In the genomic region with DNA sequence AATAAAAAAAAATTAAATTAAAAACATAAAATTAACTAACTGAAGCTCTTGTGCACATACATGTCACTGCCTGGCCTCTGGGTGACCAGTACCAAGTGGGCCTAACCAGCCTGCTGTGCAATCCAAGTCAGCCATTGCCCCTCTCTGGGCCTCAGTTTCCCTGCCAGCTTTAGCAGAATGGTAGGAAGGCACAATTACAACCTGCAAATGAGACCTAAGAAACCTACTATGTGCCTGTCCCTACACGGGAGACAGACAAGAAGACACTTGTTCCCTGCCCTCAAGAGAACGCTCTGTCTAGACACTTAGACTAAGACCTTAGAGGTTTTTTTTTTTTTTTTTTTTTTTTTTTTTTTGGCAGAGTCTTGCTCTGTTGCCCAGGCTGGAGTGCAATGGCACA, we compare ENCODE assay signal across 22 cellular contexts. TPM values are rescaled to one million over a fixed set of nuclear protein-coding genes. Genes with fewer than 3 reads are reported as not detected.
DNase-seq lines count a peak whose midpoint lies in the region; ATAC-seq, FAIRE-seq and TF ChIP-seq lines count a peak whose summit lies in the region.
"Had no signal": no experiment of that assay in that cellular context is flagged by ENCODE, and none has a peak within 500 bp of the region (broad histone marks: within the 10 kb centered on the region; RNA-seq: fewer than 3 reads in every experiment).

No MANE protein-coding gene starts in this region.

- H3K9ac ChIP-seq in HepG2 (ENCODE audit: insufficient read depth, low read depth, low read length) (no peak overlapping the region), PC-3 (ENCODE audit: low read length) (no peak overlapping the region)

- H2AFZ ChIP-seq in HepG2 (ENCODE audit: low read length) = no peak overlapping the region
- no peak overlapping the region for H2AFZ ChIP-seq in PC-3 (ENCODE audit: low read length)

- H3K9me2 ChIP-seq in PC-3 (replicated peaks; ENCODE audit: low read length) = no peaks in the 10 kb centered on the region

- TF ChIP-seq CTCF in HepG2 (CRISPR knock-in tag; IDR thresholded peaks at IDR 0.05) = no peak
- no peak for TF ChIP-seq CTCF in right lobe of liver (IDR thresholded peaks at IDR 0.05)
- no peak for TF ChIP-seq CTCF in WTC11 (IDR thresholded peaks at IDR 0.05)
- no peak for TF ChIP-seq CTCF in PC-3 (conservative IDR thresholded peaks at IDR 0.05; ENCODE audit: low read depth, low read length)

- H4K20me1 ChIP-seq in HepG2 (ENCODE audit: insufficient read depth, low read length) = no peaks in the 10 kb centered on the region
- no peaks in the 10 kb centered on the region for H4K20me1 ChIP-seq in PC-3 (ENCODE audit: low read length)

- TF ChIP-seq EP300 in HepG2 (IDR thresholded peaks at IDR 0.05; ENCODE audit: low read depth in 2 of 2, low read length in 2 of 2) = no peak
- TF ChIP-seq EP300 in HepG2 (CRISPR knock-in tag; IDR thresholded peaks at IDR 0.05; ENCODE audit: borderline replicate concordance) = no peak

- peaks cover 27% of the 10 kb centered on the region for H3K36me3 Mint-ChIP-seq in WTC11

- DNase-seq in HepG2 (ENCODE audit: low spot score) (no peak), right lobe of liver (no peak), WTC11 (ENCODE audit: low spot score) (no peak), PC-3 (no peak)
- DNase-seq in stimulated activated naive CD8-positive, alpha-beta T cell treated with anti-CD3 and anti-CD28 coated beads, Interleukin-15, amount 100 ng/mL, for 72 hours = no peak
- DNase-seq: amygdala; cerebellar nuclear complex; effector CD4-positive, alpha-beta T cell; KBM-7; left cardiac atrium; mesendoderm; NCI-H2029 treated with DMSO at 0.1 percent for 48 hours; psoas muscle; small intestine; stimulated activated CD4-positive, alpha-beta T cell treated with anti-CD3 and anti-CD28 coated beads, Interleukin-4, amount 100 ng/mL, for 1 hour had no signal

- H3K4me1 ChIP-seq in HepG2 (ENCODE audit: insufficient read depth, low read length) (peaks cover 46% of the 10 kb centered on the region), right lobe of liver (peaks cover 0 to 24% (median 9%) of the 10 kb centered on the region in 4 donors), PC-3 (ENCODE audit: insufficient read depth, low read length) (peaks cover 12% of the 10 kb centered on the region)

- CTCF ChIA-PET in HepG2 (lab: Yijun Ruan, JAX; ENCODE audit: low intra/inter-chr PET ratio, low total read pairs) = no interaction called here
- CTCF ChIA-PET in WTC11 (lab: Charles Lee) = interaction anchor here (0.7 to 3.8 kb wide), 3 partner anchors 14 to 28 kb away, joined by 6 to 36 read pairs (median 32); partner anchors contain the start of gene POLR2C
- CTCF ChIA-PET in PC-3 (lab: Charles Lee) = no interaction called here

- intact Hi-C loops in HepG2 (cut with micrococcal nuclease; ENCODE audit: unreplicated experiment) = no loop called here
- intact Hi-C loops in right lobe of liver (cut with DNase I) = no loop called here
- intact Hi-C loops in PC-3 (cut with micrococcal nuclease) = no loop called here

- H3K27me3 Mint-ChIP-seq in WTC11 (ENCODE audit: low read depth) = no peaks in the 10 kb centered on the region
- H3K27me3 Mint-ChIP-seq in stimulated activated naive CD8-positive, alpha-beta T cell treated with anti-CD3 and anti-CD28 coated beads, Interleukin-15, amount 100 ng/mL, for 72 hours = no peaks in the 10 kb centered on the region
- H3K27me3 Mint-ChIP-seq: activated T-helper 17 cell treated with anti-CD3 and anti-CD28 coated beads, Interleukin-2, amount 50 U/mL, for 72 hours had no signal

- H3F3A ChIP-seq in PC-3 (ENCODE audit: low read length, unreplicated experiment) = no peaks in the 10 kb centered on the region

- peak overlapping the region; percentile 33; the same call in 1 of the 2 replicates for H3K4me3 Mint-ChIP-seq in WTC11
- peak overlapping the region; percentile 32 to 95 for H3K4me3 Mint-ChIP-seq in stimulated activated naive CD8-positive, alpha-beta T cell treated with anti-CD3 and anti-CD28 coated beads, Interleukin-15, amount 100 ng/mL, for 72 hours

- H3K4me3 ChIP-seq in HepG2 (replicated peaks in 1 of 3; ENCODE audit: insufficient read depth in 1 of 3, low read depth in 2 of 3, low read length in 3 of 3) = no peak overlapping the region
- no peak overlapping the region for H3K4me3 ChIP-seq in right lobe of liver
- no peak overlapping the region for H3K4me3 ChIP-seq in PC-3 (ENCODE audit: low read length)

- no peak overlapping the region for H3K27ac Mint-ChIP-seq in WTC11
- no peak overlapping the region for H3K27ac Mint-ChIP-seq in stimulated activated naive CD8-positive, alpha-beta T cell treated with anti-CD3 and anti-CD28 coated beads, Interleukin-15, amount 100 ng/mL, for 72 hours

- peaks cover 0 to 3% of the 10 kb centered on the region in 2 experiments; a peak in 3 of 5 replicates for H3K36me3 ChIP-seq in HepG2 (replicated peaks in 1 of 2; ENCODE audit: control insufficient read depth in 1 of 2, insufficient read depth in 2 of 2, low read length in 2 of 2)
- H3K36me3 ChIP-seq in right lobe of liver = peaks cover 0 to 1% (median 0%) of the 10 kb centered on the region in 4 donors
- peaks cover 12% of the 10 kb centered on the region for H3K36me3 ChIP-seq in PC-3 (ENCODE audit: low read depth, low read length)

- no peak for FAIRE-seq in HepG2 (lab: Jason Lieb, UNC)
- FAIRE-seq: GM19239, small intestine had no signal

- H3K27ac ChIP-seq in HepG2 (ENCODE audit: extremely low read length, insufficient read depth, low read length) = no peak overlapping the region
- no peak overlapping the region for H3K27ac ChIP-seq in right lobe of liver
- no peak overlapping the region for H3K27ac ChIP-seq in PC-3 (ENCODE audit: low read length)

- no peaks in the 10 kb centered on the region for H3K9me3 ChIP-seq in HepG2 (ENCODE audit: low read length)
- no peaks in the 10 kb centered on the region for H3K9me3 ChIP-seq in right lobe of liver
- no peaks in the 10 kb centered on the region for H3K9me3 ChIP-seq in PC-3 (ENCODE audit: low read length)
- H3K9me3 ChIP-seq: esophagus muscularis mucosa, psoas muscle had no signal

- POLR2A ChIA-PET in HepG2 (lab: Yijun Ruan, JAX) (interaction anchor here (0.7 to 3.8 kb wide), 4 partner anchors 13 to 26 kb away, joined by 3 to 46 read pairs (median 25); partner anchors contain the start of gene POLR2C), WTC11 (lab: Charles Lee) (interaction anchor here (0.7 kb wide), 1 partner anchor 19 kb away, joined by 3 read pairs; no protein-coding TSS in a partner anchor), PC-3 (lab: Charles Lee; ENCODE audit: unreplicated experiment) (no interaction called here)

- peaks cover 13% of the 10 kb centered on the region for H3K4me1 Mint-ChIP-seq in WTC11
- peaks cover 45% of the 10 kb centered on the region for H3K4me1 Mint-ChIP-seq in stimulated activated naive CD8-positive, alpha-beta T cell treated with anti-CD3 and anti-CD28 coated beads, Interleukin-15, amount 100 ng/mL, for 72 hours

- BruUV-seq in HepG2 (replicated peaks; lab: Mats Ljungman, UMichigan) (no TSS peak), PC-3 (replicated peaks; lab: Mats Ljungman, UMichigan) (no TSS peak)

- H3K9me3 Mint-ChIP-seq in WTC11 = peaks cover 14% of the 10 kb centered on the region
- peaks cover 0 to 6% of the 10 kb centered on the region in 2 donors for H3K9me3 Mint-ChIP-seq in stimulated activated naive CD8-positive, alpha-beta T cell treated with anti-CD3 and anti-CD28 coated beads, Interleukin-15, amount 100 ng/mL, for 72 hours
- H3K9me3 Mint-ChIP-seq: activated T-helper 17 cell treated with anti-CD3 and anti-CD28 coated beads, Interleukin-2, amount 50 U/mL, for 72 hours had no signal

- H3K79me2 ChIP-seq in HepG2 (ENCODE audit: insufficient read depth, low read length) = peaks cover 24% of the 10 kb centered on the region
- H3K79me2 ChIP-seq in PC-3 (ENCODE audit: low read length) = peaks cover 83% of the 10 kb centered on the region

- TF ChIP-seq RAD21 in HepG2 (CRISPR knock-in tag; IDR thresholded peaks at IDR 0.05) = no peak

- in situ Hi-C loops in HepG2 (cut with HindIII; ENCODE audit: extremely low pct_ligation_motif_present, low pct_unique_long_range_greater_than_20kb) = no loop called here

- 98% methylated on average over 2 of the region's 2 CpGs for WGBS in HepG2 (ENCODE audit: low lambda C conversion rate)
- 100% methylated on average over 2 of the region's 2 CpGs for WGBS in right lobe of liver (ENCODE audit: insufficient coverage, low coverage, low lambda C conversion rate, missing lambda C conversion rate)

- H3K27me3 ChIP-seq in HepG2 (ENCODE audit: control insufficient read depth in 1 of 2, insufficient read depth in 2 of 2, low read length in 2 of 2) (no peaks in the 10 kb centered on the region; a peak in 1 of 5 replicates), right lobe of liver (no peaks in the 10 kb centered on the region), PC-3 (ENCODE audit: low read length) (no peaks in the 10 kb centered on the region)
- H3K27me3 ChIP-seq: esophagus muscularis mucosa had no signal

- no peak for ATAC-seq in HepG2
- no peak for ATAC-seq in right lobe of liver
- no peak for ATAC-seq in WTC11
- ATAC-seq in stimulated activated naive CD8-positive, alpha-beta T cell treated with anti-CD3 and anti-CD28 coated beads, Interleukin-15, amount 100 ng/mL, for 72 hours = no peak
- no peak for ATAC-seq in GM18907 (IDR thresholded peaks at IDR 0.05; ENCODE audit: unreplicated experiment)
- no peak for ATAC-seq in PC-3
- ATAC-seq: activated T-helper 17 cell treated with anti-CD3 and anti-CD28 coated beads, Interleukin-2, amount 50 U/mL, for 72 hours; HCT116; left cardiac atrium; psoas muscle had no signal

- H3K4me2 ChIP-seq in HepG2 (ENCODE audit: low read depth, low read length) (0 out of 2 replicates have a peak overlapping the region, but pooled peaks have one; percentile 3), PC-3 (ENCODE audit: low read length) (no peak overlapping the region)

- TF ChIP-seq POLR2A in HepG2 (IDR thresholded peaks at IDR 0.05; ENCODE audit: insufficient read depth in 1 of 2, low read depth in 2 of 2, low read length in 2 of 2) (no peak), right lobe of liver (IDR thresholded peaks at IDR 0.05) (no peak)

RNA-seq across cellular contexts. Expression of gene CIAPIN1, which starts 1.7 kb away (rescaled TPM):
- total RNA-seq in HepG2 (2016; rRNA removed; fragmentation: Illumina TruSeq; extraction: Trizol) (89.7 and 113 TPM in 2 replicates), right lobe of liver (10 to 100 TPM; 23.3 to 27.4 (median 23.9) TPM), WTC11 (2021) (85.9 to 94.7 TPM (median 87.9 TPM) in 3 replicates), PC-3 (2014; rRNA removed) (35.6 and 48.6 TPM in 2 replicates)
- total RNA-seq in HepG2 (2016; cell fraction: cytosol; rRNA removed; fragmentation: Illumina TruSeq; extraction: Trizol; ENCODE audit: low read depth) = 19.4 and 23.1 TPM in 2 replicates
- 88.9 and 116 TPM in 2 replicates for total RNA-seq in HepG2 (2016; cell fraction: insoluble cytoplasmic fraction; rRNA removed; fragmentation: Illumina TruSeq; extraction: Trizol)
- total RNA-seq in HepG2 (2016; cell fraction: membrane; rRNA removed; fragmentation: Illumina TruSeq; extraction: Trizol) = 31.7 and 33.1 TPM in 2 replicates
- total RNA-seq in HepG2 (2016; cell fraction: nucleus; rRNA removed; fragmentation: Illumina TruSeq; extraction: Trizol) = 39.3 and 39.9 TPM in 2 replicates
- polyA plus RNA-seq in HepG2 (2011; rRNA removed) = 62.4 and 69.3 TPM in 2 replicates
- polyA plus RNA-seq in HepG2 (2011; cell fraction: cytosol; rRNA removed) = 56.5 and 68.4 TPM in 2 replicates
- 23.6 and 32.7 TPM in 2 replicates for polyA plus RNA-seq in HepG2 (2011; cell fraction: nucleus; rRNA removed)
- polyA plus RNA-seq in HepG2 (2012) = 47.4 and 50.8 TPM in 2 replicates
- polyA plus RNA-seq in HepG2 (2016; cell fraction: cytosol; fragmentation: Illumina TruSeq; extraction: Trizol; ENCODE audit: low read depth) = 10.3 and 11.8 TPM in 2 replicates
- polyA plus RNA-seq in HepG2 (2016; cell fraction: insoluble cytoplasmic fraction; fragmentation: Illumina TruSeq; extraction: Trizol; ENCODE audit: low read depth) = 109 and 116 TPM in 2 replicates
- 17.0 and 17.1 TPM in 2 replicates for polyA plus RNA-seq in HepG2 (2016; cell fraction: membrane; fragmentation: Illumina TruSeq; extraction: Trizol; ENCODE audit: low read depth)
- polyA plus RNA-seq in HepG2 (2016; cell fraction: nucleus; fragmentation: Illumina TruSeq; extraction: Trizol; ENCODE audit: insufficient read depth, low read depth) = 67.4 and 77.6 TPM in 2 replicates
- polyA minus RNA-seq in HepG2 (2011; rRNA and poly(A)+ RNA removed; ENCODE audit: low replicate concordance) = 47.0 and 64.1 TPM in 2 replicates
- polyA minus RNA-seq in HepG2 (2011; cell fraction: cytosol; rRNA and poly(A)+ RNA removed) = 25.8 and 25.9 TPM in 2 replicates
- polyA minus RNA-seq in HepG2 (2011; cell fraction: nucleus; rRNA and poly(A)+ RNA removed) = 23.2 and 35.6 TPM in 2 replicates

RNA-seq across cellular contexts. Expression of gene COQ9, which starts 1.8 kb away (rescaled TPM):
- 57.5 and 62.0 TPM in 2 replicates for total RNA-seq in HepG2 (2016; rRNA removed; fragmentation: Illumina TruSeq; extraction: Trizol)
- total RNA-seq in HepG2 (2016; cell fraction: cytosol; rRNA removed; fragmentation: Illumina TruSeq; extraction: Trizol; ENCODE audit: low read depth) = 12.2 and 13.5 TPM in 2 replicates
- 57.7 and 61.8 TPM in 2 replicates for total RNA-seq in HepG2 (2016; cell fraction: insoluble cytoplasmic fraction; rRNA removed; fragmentation: Illumina TruSeq; extraction: Trizol)
- 29.6 and 29.7 TPM in 2 replicates for total RNA-seq in HepG2 (2016; cell fraction: membrane; rRNA removed; fragmentation: Illumina TruSeq; extraction: Trizol)
- 48.3 and 49.8 TPM in 2 replicates for total RNA-seq in HepG2 (2016; cell fraction: nucleus; rRNA removed; fragmentation: Illumina TruSeq; extraction: Trizol)
- 104 and 108 TPM in 2 replicates for polyA plus RNA-seq in HepG2 (2011; rRNA removed)
- 77.6 and 88.3 TPM in 2 replicates for polyA plus RNA-seq in HepG2 (2011; cell fraction: cytosol; rRNA removed)
- polyA plus RNA-seq in HepG2 (2011; cell fraction: nucleus; rRNA removed) = 174 and 196 TPM in 2 replicates
- polyA plus RNA-seq in HepG2 (2012) = 35.1 and 40.7 TPM in 2 replicates
- 7.1 and 7.4 TPM in 2 replicates for polyA plus RNA-seq in HepG2 (2016; cell fraction: cytosol; fragmentation: Illumina TruSeq; extraction: Trizol; ENCODE audit: low read depth)
- polyA plus RNA-seq in HepG2 (2016; cell fraction: insoluble cytoplasmic fraction; fragmentation: Illumina TruSeq; extraction: Trizol; ENCODE audit: low read depth) = 56.0 and 60.7 TPM in 2 replicates
- 17.9 and 18.7 TPM in 2 replicates for polyA plus RNA-seq in HepG2 (2016; cell fraction: membrane; fragmentation: Illumina TruSeq; extraction: Trizol; ENCODE audit: low read depth)
- polyA plus RNA-seq in HepG2 (2016; cell fraction: nucleus; fragmentation: Illumina TruSeq; extraction: Trizol; ENCODE audit: insufficient read depth, low read depth) = 89.6 and 91.0 TPM in 2 replicates
- polyA minus RNA-seq in HepG2 (2011; rRNA and poly(A)+ RNA removed; ENCODE audit: low replicate concordance) = 78.3 and 147 TPM in 2 replicates
- 25.2 and 27.3 TPM in 2 replicates for polyA minus RNA-seq in HepG2 (2011; cell fraction: cytosol; rRNA and poly(A)+ RNA removed)
- 48.0 and 60.5 TPM in 2 replicates for polyA minus RNA-seq in HepG2 (2011; cell fraction: nucleus; rRNA and poly(A)+ RNA removed)
- total RNA-seq in right lobe of liver = 10 to 100 TPM; 43.2 to 81.4 (median 55.3) TPM
- 39.2 to 40.2 TPM (median 39.8 TPM) in 3 replicates for total RNA-seq in WTC11 (2021)
- total RNA-seq in PC-3 (2014; rRNA removed) = 67.0 and 67.4 TPM in 2 replicates

RNA-seq across cellular contexts. Expression of gene POLR2C, which starts 17.0 kb away (rescaled TPM):
- total RNA-seq in HepG2 (2016; rRNA removed; fragmentation: Illumina TruSeq; extraction: Trizol) (104 and 146 TPM in 2 replicates), right lobe of liver (10 to 100 TPM; 27.7 to 70.2 (median 35.4) TPM), WTC11 (2021) (67.9 to 75.4 TPM (median 67.9 TPM) in 3 replicates), PC-3 (2014; rRNA removed) (83.2 and 114 TPM in 2 replicates)
- total RNA-seq in HepG2 (2016; cell fraction: cytosol; rRNA removed; fragmentation: Illumina TruSeq; extraction: Trizol; ENCODE audit: low read depth) = 18.6 and 24.2 TPM in 2 replicates
- total RNA-seq in HepG2 (2016; cell fraction: insoluble cytoplasmic fraction; rRNA removed; fragmentation: Illumina TruSeq; extraction: Trizol) = 103 and 154 TPM in 2 replicates
- 49.1 and 55.4 TPM in 2 replicates for total RNA-seq in HepG2 (2016; cell fraction: membrane; rRNA removed; fragmentation: Illumina TruSeq; extraction: Trizol)
- total RNA-seq in HepG2 (2016; cell fraction: nucleus; rRNA removed; fragmentation: Illumina TruSeq; extraction: Trizol) = 54.3 and 64.6 TPM in 2 replicates
- polyA plus RNA-seq in HepG2 (2011; rRNA removed) = 199 and 216 TPM in 2 replicates
- 226 and 249 TPM in 2 replicates for polyA plus RNA-seq in HepG2 (2011; cell fraction: cytosol; rRNA removed)
- polyA plus RNA-seq in HepG2 (2011; cell fraction: nucleus; rRNA removed) = 143 and 144 TPM in 2 replicates
- 72.5 and 84.4 TPM in 2 replicates for polyA plus RNA-seq in HepG2 (2012)
- 18.7 and 20.9 TPM in 2 replicates for polyA plus RNA-seq in HepG2 (2016; cell fraction: cytosol; fragmentation: Illumina TruSeq; extraction: Trizol; ENCODE audit: low read depth)
- polyA plus RNA-seq in HepG2 (2016; cell fraction: insoluble cytoplasmic fraction; fragmentation: Illumina TruSeq; extraction: Trizol; ENCODE audit: low read depth) = 169 and 175 TPM in 2 replicates
- 41.6 and 42.2 TPM in 2 replicates for polyA plus RNA-seq in HepG2 (2016; cell fraction: membrane; fragmentation: Illumina TruSeq; extraction: Trizol; ENCODE audit: low read depth)
- polyA plus RNA-seq in HepG2 (2016; cell fraction: nucleus; fragmentation: Illumina TruSeq; extraction: Trizol; ENCODE audit: insufficient read depth, low read depth) = 94.8 and 102 TPM in 2 replicates
- 302 and 354 TPM in 2 replicates for polyA minus RNA-seq in HepG2 (2011; rRNA and poly(A)+ RNA removed; ENCODE audit: low replicate concordance)
- polyA minus RNA-seq in HepG2 (2011; cell fraction: cytosol; rRNA and poly(A)+ RNA removed) = 134 and 135 TPM in 2 replicates
- polyA minus RNA-seq in HepG2 (2011; cell fraction: nucleus; rRNA and poly(A)+ RNA removed) = 124 and 139 TPM in 2 replicates

RNA-seq across cellular contexts. Expression of gene DOK4, which starts 40.8 kb away (rescaled TPM):
- 52.7 and 55.5 TPM in 2 replicates for total RNA-seq in HepG2 (2016; rRNA removed; fragmentation: Illumina TruSeq; extraction: Trizol)
- total RNA-seq in HepG2 (2016; cell fraction: cytosol; rRNA removed; fragmentation: Illumina TruSeq; extraction: Trizol; ENCODE audit: low read depth) = 23.8 and 26.8 TPM in 2 replicates
- total RNA-seq in HepG2 (2016; cell fraction: insoluble cytoplasmic fraction; rRNA removed; fragmentation: Illumina TruSeq; extraction: Trizol) = 51.4 and 51.5 TPM in 2 replicates
- total RNA-seq in HepG2 (2016; cell fraction: membrane; rRNA removed; fragmentation: Illumina TruSeq; extraction: Trizol) = 58.5 and 70.1 TPM in 2 replicates
- 32.8 and 34.6 TPM in 2 replicates for total RNA-seq in HepG2 (2016; cell fraction: nucleus; rRNA removed; fragmentation: Illumina TruSeq; extraction: Trizol)
- polyA plus RNA-seq in HepG2 (2011; rRNA removed) = 70.0 and 92.5 TPM in 2 replicates
- 59.9 and 66.8 TPM in 2 replicates for polyA plus RNA-seq in HepG2 (2011; cell fraction: cytosol; rRNA removed)
- polyA plus RNA-seq in HepG2 (2011; cell fraction: nucleus; rRNA removed) = 136 and 138 TPM in 2 replicates
- polyA plus RNA-seq in HepG2 (2012) = 41.9 and 45.8 TPM in 2 replicates
- 31.1 and 35.0 TPM in 2 replicates for polyA plus RNA-seq in HepG2 (2016; cell fraction: cytosol; fragmentation: Illumina TruSeq; extraction: Trizol; ENCODE audit: low read depth)
- 59.2 and 63.5 TPM in 2 replicates for polyA plus RNA-seq in HepG2 (2016; cell fraction: insoluble cytoplasmic fraction; fragmentation: Illumina TruSeq; extraction: Trizol; ENCODE audit: low read depth)
- polyA plus RNA-seq in HepG2 (2016; cell fraction: membrane; fragmentation: Illumina TruSeq; extraction: Trizol; ENCODE audit: low read depth) = 57.7 and 60.6 TPM in 2 replicates
- polyA plus RNA-seq in HepG2 (2016; cell fraction: nucleus; fragmentation: Illumina TruSeq; extraction: Trizol; ENCODE audit: insufficient read depth, low read depth) = 72.2 and 73.9 TPM in 2 replicates
- 45.3 and 104 TPM in 2 replicates for polyA minus RNA-seq in HepG2 (2011; rRNA and poly(A)+ RNA removed; ENCODE audit: low replicate concordance)
- polyA minus RNA-seq in HepG2 (2011; cell fraction: cytosol; rRNA and poly(A)+ RNA removed) = 28.8 and 30.7 TPM in 2 replicates
- polyA minus RNA-seq in HepG2 (2011; cell fraction: nucleus; rRNA and poly(A)+ RNA removed) = 20.1 and 26.6 TPM in 2 replicates
- 10 to 100 TPM; 20.0 to 62.1 (median 36.7) TPM for total RNA-seq in right lobe of liver
- total RNA-seq in WTC11 (2021) = 21.8 to 25.0 TPM (median 21.9 TPM) in 3 replicates
- total RNA-seq in PC-3 (2014; rRNA removed) = 4.1 and 4.9 TPM in 2 replicates

RNA-seq across cellular contexts. Expression of gene CCL17, which starts 40.9 kb away (rescaled TPM):
- total RNA-seq in HepG2 (2016; rRNA removed; fragmentation: Illumina TruSeq; extraction: Trizol) (not detected in 2 replicates), right lobe of liver (not detected), WTC11 (2021) (not detected in 3 replicates), PC-3 (2014; rRNA removed) (not detected in 2 replicates)
- not detected in 2 replicates for total RNA-seq in HepG2 (2016; cell fraction: cytosol; rRNA removed; fragmentation: Illumina TruSeq; extraction: Trizol; ENCODE audit: low read depth)
- not detected in 2 replicates for total RNA-seq in HepG2 (2016; cell fraction: insoluble cytoplasmic fraction; rRNA removed; fragmentation: Illumina TruSeq; extraction: Trizol)
- total RNA-seq in HepG2 (2016; cell fraction: membrane; rRNA removed; fragmentation: Illumina TruSeq; extraction: Trizol) = not detected in 2 replicates
- not detected in 2 replicates for total RNA-seq in HepG2 (2016; cell fraction: nucleus; rRNA removed; fragmentation: Illumina TruSeq; extraction: Trizol)
- polyA plus RNA-seq in HepG2 (2011; rRNA removed) = not detected in 2 replicates
- polyA plus RNA-seq in HepG2 (2011; cell fraction: cytosol; rRNA removed) = not detected in 2 replicates
- not detected in 2 replicates for polyA plus RNA-seq in HepG2 (2011; cell fraction: nucleus; rRNA removed)
- polyA plus RNA-seq in HepG2 (2012) = not detected in 2 replicates
- polyA plus RNA-seq in HepG2 (2016; cell fraction: cytosol; fragmentation: Illumina TruSeq; extraction: Trizol; ENCODE audit: low read depth) = not detected in 2 replicates
- not detected in 2 replicates for polyA plus RNA-seq in HepG2 (2016; cell fraction: insoluble cytoplasmic fraction; fragmentation: Illumina TruSeq; extraction: Trizol; ENCODE audit: low read depth)
- polyA plus RNA-seq in HepG2 (2016; cell fraction: membrane; fragmentation: Illumina TruSeq; extraction: Trizol; ENCODE audit: low read depth) = not detected in 2 replicates
- not detected in 2 replicates for polyA plus RNA-seq in HepG2 (2016; cell fraction: nucleus; fragmentation: Illumina TruSeq; extraction: Trizol; ENCODE audit: insufficient read depth, low read depth)
- polyA minus RNA-seq in HepG2 (2011; rRNA and poly(A)+ RNA removed; ENCODE audit: low replicate concordance) = not detected in 2 replicates
- not detected in 2 replicates for polyA minus RNA-seq in HepG2 (2011; cell fraction: cytosol; rRNA and poly(A)+ RNA removed)
- polyA minus RNA-seq in HepG2 (2011; cell fraction: nucleus; rRNA and poly(A)+ RNA removed) = not detected in 2 replicates
- total RNA-seq: esophagus muscularis mucosa, left cardiac atrium, NCI-H460, psoas muscle had no signal
- polyA plus RNA-seq: neural cell had no signal
